In genomic region chr16:81365731-81366130, GRCh38 we compare ENCODE assay signal across 7 cellular contexts.
"Had no signal": no experiment of that assay in that cellular context is flagged by ENCODE, and none has a peak within 500 bp of the region (broad histone marks: within the 10 kb centered on the region; RNA-seq: fewer than 3 reads in every experiment).

No MANE protein-coding gene starts in this region.

- H3K4me3 Mint-ChIP-seq: HFFc6, IgD-negative memory B cell had no signal

- H3K27ac Mint-ChIP-seq: HFFc6, IgD-negative memory B cell had no signal

- H3K27me3 Mint-ChIP-seq: IgD-negative memory B cell had no signal

- H3K27ac ChIP-seq: GM23248, HL-60 had no signal

- H3K4me1 ChIP-seq: HAP-1 had no signal

- H3K4me3 ChIP-seq: GM23248, HAP-1 had no signal

- DNase-seq: GOT3, KG1 had no signal

- H2AFZ ChIP-seq: GM23248 had no signal

- H3K9me3 ChIP-seq: HAP-1 had no signal

- H3K9me3 Mint-ChIP-seq: HFFc6, IgD-negative memory B cell had no signal

- H3K9ac ChIP-seq: GM23248 had no signal
